Comparison of ENCODE assay signal across 28 cellular contexts in genomic region chr22:27088026-27088425, GRCh38.
DNase-seq lines count a peak whose midpoint lies in the region; ATAC-seq and TF ChIP-seq lines count a peak whose summit lies in the region.
"Had no signal": no experiment of that assay in that cellular context is flagged by ENCODE, and none has a peak within 500 bp of the region (broad histone marks: within the 10 kb centered on the region; RNA-seq: fewer than 3 reads in every experiment).

No MANE protein-coding gene starts in this region.

- no peak overlapping the region for H3K27ac Mint-ChIP-seq in HFFc6
- H3K27ac Mint-ChIP-seq: activated T-cell treated with anti-CD3 and anti-CD28 coated beads, Interleukin-2, amount 50 U/mL, for 72 hours had no signal

- no peaks in the 10 kb centered on the region for H3K36me3 ChIP-seq in esophagus squamous epithelium
- H3K36me3 ChIP-seq: esophagus muscularis mucosa, MG63, sigmoid colon, stomach had no signal

- H3K27me3 Mint-ChIP-seq in HFFc6 (ENCODE audit: insufficient read depth), result peaks cover 22% of the 10 kb centered on the region
- H3K27me3 Mint-ChIP-seq: brain had no signal

- H3K9me3 Mint-ChIP-seq in HFFc6, result peaks cover 5% of the 10 kb centered on the region; the same call in 1 of the 2 replicates
- H3K9me3 Mint-ChIP-seq: activated T-cell treated with anti-CD3 and anti-CD28 coated beads, Interleukin-2, amount 50 U/mL, for 72 hours had no signal

- H3K4me1 ChIP-seq in esophagus squamous epithelium, result no peaks in the 10 kb centered on the region
- H3K4me1 ChIP-seq: stomach had no signal

- no peaks in the 10 kb centered on the region for H3K4me1 Mint-ChIP-seq in HFFc6 (ENCODE audit: low read depth)

- no peak for ATAC-seq in GM18870 (IDR thresholded peaks at IDR 0.05; ENCODE audit: unreplicated experiment)
- ATAC-seq: activated CD4-positive, CD25-positive, alpha-beta regulatory T cell treated with anti-CD3 and anti-CD28 coated beads, Interleukin-2, amount 50 U/mL, for 24 hours; activated T-cell treated with anti-CD3 and anti-CD28 coated beads, Interleukin-2, amount 50 U/mL, for 72 hours; left ventricle myocardium superior had no signal

- DNase-seq in HFFc6 (peak; percentile 12), astrocyte of the hippocampus (ENCODE audit: low read depth, low spot score) (peak; percentile 74), glomerular visceral epithelial cell (ENCODE audit: extremely low spot score) (peak; percentile 59), NCI-H1694 treated with DMSO at 0.1 percent for 48 hours (lab: John Stamatoyannopoulos, UW) (no peak), esophagus squamous epithelium (lab: John Stamatoyannopoulos, UW) (no peak), occipital lobe (lab: John Stamatoyannopoulos, UW) (no peak)
- DNase-seq: activated CD4-positive, alpha-beta T cell treated with anti-CD3 and anti-CD28 coated beads, Interleukin-2, amount 50 U/mL, for 4 hours; activated T-cell treated with anti-CD3 and anti-CD28 coated beads, Interleukin-2, amount 50 U/mL, for 72 hours; cerebellar nuclear complex; GF-D8; KBM-7; left ventricle myocardium superior; MG63; NCI-H1105 treated with DMSO at 0.1 percent for 48 hours; NCI-H2029 treated with DMSO at 0.1 percent for 48 hours; NCI-H2227 treated with DMSO at 0.1 percent for 48 hours; NCI-H526 treated with DMSO at 0.1 percent for 48 hours; PC-9; posterior cingulate gyrus; SHP77; sigmoid colon; stimulated activated CD4-positive, alpha-beta T cell treated with anti-CD3 and anti-CD28 coated beads, Interleukin-4, amount 100 ng/mL, for 1 hour; stomach; T-helper 2 cell had no signal

- no peaks in the 10 kb centered on the region for H3K36me3 Mint-ChIP-seq in HFFc6 (ENCODE audit: low read depth)
- H3K36me3 Mint-ChIP-seq: brain had no signal

- intact Hi-C loops in esophagus squamous epithelium (cut with DNase I), result no loop called here

- H3K9me3 ChIP-seq in esophagus squamous epithelium, result peaks cover 0 to 8% (median 2%) of the 10 kb centered on the region in 3 donors
- H3K9me3 ChIP-seq: sigmoid colon had no signal

- TF ChIP-seq CTCF in HFFc6 (IDR thresholded peaks at IDR 0.05), result no peak
- no peak for TF ChIP-seq CTCF in esophagus squamous epithelium (IDR thresholded peaks at IDR 0.05)

- H3K27ac ChIP-seq in esophagus squamous epithelium, result no peak overlapping the region
- H3K27ac ChIP-seq: esophagus muscularis mucosa, PC-9, sigmoid colon, stomach had no signal

- WGBS in esophagus squamous epithelium, 2 donors, result 0% methylated on average over 1 of the region's 1 CpG; no CpG with 5 or more reads in 1 of the 2 donors

- peaks cover 0 to 45% (median 0%) of the 10 kb centered on the region in 4 donors for H3K27me3 ChIP-seq in esophagus squamous epithelium
- H3K27me3 ChIP-seq: esophagus muscularis mucosa, MG63, sigmoid colon had no signal

- H3K4me3 Mint-ChIP-seq in HFFc6, result no peak overlapping the region
- H3K4me3 Mint-ChIP-seq: activated T-cell treated with anti-CD3 and anti-CD28 coated beads, Interleukin-2, amount 50 U/mL, for 72 hours had no signal

- no peak overlapping the region for H3K4me3 ChIP-seq in esophagus squamous epithelium
- H3K4me3 ChIP-seq: esophagus muscularis mucosa, MG63, PC-9, sigmoid colon, stomach had no signal

- TF ChIP-seq POLR2A in esophagus squamous epithelium (IDR thresholded peaks at IDR 0.05), result no peak

Comparison
In these comparisons a context has a peak if more than half of its experiments do, and no peak if none do; other contexts are left out.
1. DNase-seq: peak in HFFc6 (single experiment), astrocyte of the hippocampus (single experiment) and glomerular visceral epithelial cell (single experiment); none in NCI-H1694 treated with DMSO at 0.1 percent for 48 hours (single experiment), esophagus squamous epithelium (single experiment) and occipital lobe (single experiment).